In the genomic region with DNA sequence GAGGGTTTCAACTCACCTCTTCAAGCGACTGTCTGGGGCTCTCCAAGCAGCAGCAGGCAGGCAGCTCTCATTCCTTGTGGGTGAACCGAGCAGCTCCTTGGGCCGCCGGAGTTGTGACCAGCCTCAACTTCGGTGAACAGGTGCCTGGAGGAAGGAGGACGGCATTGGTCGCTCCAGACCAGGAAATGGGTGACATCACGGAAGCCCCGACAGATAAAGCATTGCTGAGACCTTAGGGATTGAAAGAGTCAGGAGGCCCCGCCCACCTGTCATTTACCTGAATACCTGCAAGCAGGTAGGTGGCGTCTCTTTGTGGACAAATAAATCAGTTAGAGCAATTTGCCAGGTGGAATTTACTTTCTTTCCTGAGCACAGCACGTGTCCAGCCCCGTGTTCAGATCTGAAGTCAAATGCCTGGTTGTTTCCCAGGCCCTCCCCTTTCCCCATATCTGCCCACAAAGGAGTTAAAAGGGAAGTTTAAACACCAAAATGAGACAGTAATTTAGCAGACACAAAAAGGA, we compare ENCODE assay signal across 9 cellular contexts.
DNase-seq lines count a peak whose midpoint lies in the region; ATAC-seq lines count a peak whose summit lies in the region.
"Had no signal": no experiment of that assay in that cellular context is flagged by ENCODE, and none has a peak within 500 bp of the region (broad histone marks: within the 10 kb centered on the region; RNA-seq: fewer than 3 reads in every experiment).

TSS of gene LNX1 (minus strand) at position 115 of the 521 bp plus-strand sequence. CDS start 17,484 bp downstream, outside the sequence.

- H3K4me3 ChIP-seq in mucosa of stomach (ENCODE audit: low read length) = peak within 1 kb of the TSS; percentile 62

- intact Hi-C loops in dendritic cell treated with granulocyte-macrophage colony-stimulating factor and Interleukin-4, amounts not matched to agents 40 ng/mL and 50 ng/mL, for 4 days (cut with micrococcal nuclease) = no loop called here

- no peaks in the 10 kb centered on the region for H3K36me3 Mint-ChIP-seq in dendritic cell treated with granulocyte-macrophage colony-stimulating factor and Interleukin-4, amounts not matched to agents 40 ng/mL and 50 ng/mL, for 4 days (ENCODE audit: low read depth)

- H3K4me1 ChIP-seq in mucosa of stomach (ENCODE audit: control insufficient read depth, insufficient read depth, low read length) = peaks cover 13% of the 10 kb centered on the region

- H3K9me3 ChIP-seq in mucosa of stomach (ENCODE audit: control insufficient read depth, low read length) = no peaks in the 10 kb centered on the region

- H3K27ac Mint-ChIP-seq in dendritic cell treated with granulocyte-macrophage colony-stimulating factor and Interleukin-4, amounts not matched to agents 40 ng/mL and 50 ng/mL, for 4 days = no peak within 1 kb of the TSS

- H3K27me3 ChIP-seq in mucosa of stomach (ENCODE audit: control insufficient read depth, insufficient read depth, low read length) = no peaks in the 10 kb centered on the region

- peak within 1 kb of the TSS; percentile 91 for H3K9ac ChIP-seq in mucosa of stomach (ENCODE audit: low read length)

- ATAC-seq in GM18858 (IDR thresholded peaks at IDR 0.05; ENCODE audit: unreplicated experiment) = no peak
- no peak for ATAC-seq in GM21576 (IDR thresholded peaks at IDR 0.05; ENCODE audit: unreplicated experiment)
- no peak for ATAC-seq in HG02763 (IDR thresholded peaks at IDR 0.05; ENCODE audit: unreplicated experiment)

- H3K36me3 ChIP-seq in mucosa of stomach (ENCODE audit: control insufficient read depth, insufficient read depth, low read length) = no peaks in the 10 kb centered on the region

- H3K4me1 Mint-ChIP-seq in dendritic cell treated with granulocyte-macrophage colony-stimulating factor and Interleukin-4, amounts not matched to agents 40 ng/mL and 50 ng/mL, for 4 days (ENCODE audit: low read depth) = peaks cover 24% of the 10 kb centered on the region

- H3K9me3 Mint-ChIP-seq in dendritic cell treated with granulocyte-macrophage colony-stimulating factor and Interleukin-4, amounts not matched to agents 40 ng/mL and 50 ng/mL, for 4 days = no peaks in the 10 kb centered on the region

- peak within 1 kb of the TSS; percentile 15 for H3K4me3 Mint-ChIP-seq in dendritic cell treated with granulocyte-macrophage colony-stimulating factor and Interleukin-4, amounts not matched to agents 40 ng/mL and 50 ng/mL, for 4 days

- DNase-seq in DMS153 (lab: John Stamatoyannopoulos, UW) (peak; percentile 95), NCI-H1417 (lab: John Stamatoyannopoulos, UW) (peak in 2 of 3 experiments; percentile 88 to 97)
- no peak for DNase-seq in stimulated activated CD4-positive, alpha-beta T cell treated with anti-CD3 and anti-CD28 coated beads, Interleukin-2, amount 100 ng/mL, for 24 hours
- DNase-seq: foreskin melanocyte had no signal

- H3K27me3 Mint-ChIP-seq in dendritic cell treated with granulocyte-macrophage colony-stimulating factor and Interleukin-4, amounts not matched to agents 40 ng/mL and 50 ng/mL, for 4 days = peaks cover 21% of the 10 kb centered on the region

Comparison
In these comparisons a context has a peak if more than half of its experiments do, and no peak if none do; other contexts are left out.
1. DNase-seq: peak in DMS153 (single experiment) and NCI-H1417 (2 of 3); none in stimulated activated CD4-positive, alpha-beta T cell treated with anti-CD3 and anti-CD28 coated beads, Interleukin-2, amount 100 ng/mL, for 24 hours (0 of 2).